Comparison of ENCODE assay signal across 8 cellular contexts in genomic region chr17:42116705-42117396, GRCh38. TPM values are rescaled to one million over a fixed set of nuclear protein-coding genes. Genes with fewer than 3 reads are reported as not detected.
DNase-seq lines count a peak whose midpoint lies in the region; ATAC-seq and TF ChIP-seq lines count a peak whose summit lies in the region.

No MANE protein-coding gene starts in this region.

- H3K27ac ChIP-seq in ovary (no peak overlapping the region), tibial artery (no peak overlapping the region)

- intact Hi-C loops in ovary (cut with DNase I) (loop anchor here (2.0 to 10.0 kb wide), 8 partner anchors 50 to 155 kb away; partner anchors contain the start of genes CNP (in 1 of the 4) and NKIRAS2 (in 1 of the 4)), tibial artery (cut with DNase I; ENCODE audit: low total_unique reads) (loop anchor here (2.0 to 10.0 kb wide), 3 partner anchors 50 to 152 kb away; partner anchors contain the start of gene CNP)

- ATAC-seq in HG03378 (IDR thresholded peaks at IDR 0.05; ENCODE audit: unreplicated experiment): no peak

- H3K36me3 ChIP-seq in ovary (no peaks in the 10 kb centered on the region), tibial artery (peaks cover 0 to 44% (median 9%) of the 10 kb centered on the region in 3 donors)

- TF ChIP-seq EP300 in ovary (IDR thresholded peaks at IDR 0.05): no peak

- TF ChIP-seq POLR2A in NB4 (IDR thresholded peaks at IDR 0.05; ENCODE audit: extremely low read depth, insufficient read length): no peak
- TF ChIP-seq POLR2A in ovary (IDR thresholded peaks at IDR 0.05): no peak

- peak; percentile 83 for DNase-seq in ELF-1 (ENCODE audit: low read depth, low spot score)
- peak; percentile 80 for DNase-seq in NB4 (ENCODE audit: low read depth)
- DNase-seq in SK-MEL-5 (ENCODE audit: low read depth, low spot score): peak; percentile 88
- DNase-seq in activated effector memory CD4-positive, alpha-beta T cell treated with anti-CD3 and anti-CD28 coated beads, Interleukin-2, amount 50 U/mL, for 16 hours: peak; percentile 92
- peak; percentile 60 for DNase-seq in foreskin melanocyte
- DNase-seq in ovary: peak; percentile 79 to 91 (median 87)
- DNase-seq in tibial artery: peak; percentile 88 to 90

- H3K27me3 ChIP-seq in ovary (no peaks in the 10 kb centered on the region), tibial artery (no peaks in the 10 kb centered on the region)

- in situ Hi-C loops in SK-MEL-5 (cut with HindIII; ENCODE audit: low pct_unique_long_range_greater_than_20kb, low sequenced_read_pairs): no loop called here

- TF ChIP-seq CTCF in NB4 (IDR thresholded peaks at IDR 0.05; ENCODE audit: low read depth, low read length) (peak; percentile 74), ovary (IDR thresholded peaks at IDR 0.05) (peak; percentile 71 to 82 (median 78)), tibial artery (IDR thresholded peaks at IDR 0.05) (peak; percentile 86 to 87)

- H3K9me3 ChIP-seq in ovary (no peaks in the 10 kb centered on the region), tibial artery (no peaks in the 10 kb centered on the region)

- H3K4me1 ChIP-seq in ovary (ENCODE audit: insufficient read depth) (peaks cover 8% of the 10 kb centered on the region), tibial artery (peaks cover 0 to 28% (median 16%) of the 10 kb centered on the region in 4 donors)

- WGBS in ovary, 3 donors: 20 to 25% (median 21%) methylated on average over 17 to 18 of the region's 18 CpGs

- no peak overlapping the region for H3K4me3 ChIP-seq in NB4 (ENCODE audit: low read depth, low read length)
- no peak overlapping the region for H3K4me3 ChIP-seq in ovary
- no peak overlapping the region for H3K4me3 ChIP-seq in tibial artery

RNA-seq across cellular contexts. Expression of gene KAT2A, which starts 4.3 kb away (rescaled TPM):
- 12.9 and 14.7 TPM in 2 replicates for total RNA-seq in SK-MEL-5 (2014; rRNA removed; shearing (Covaris generic))
- polyA plus RNA-seq in SK-MEL-5 (2015; cell fraction: cytosol; rRNA removed): 30.2 and 33.9 TPM in 2 replicates
- 788 and 824 TPM in 2 replicates for polyA plus RNA-seq in SK-MEL-5 (2015; cell fraction: nucleus; rRNA removed)
- total RNA-seq in ovary: 10 to 100 TPM; 38.6 to 66.4 (median 57.9) TPM
- 10 to 100 TPM; 27.1 to 77.5 TPM for polyA plus RNA-seq in ovary

RNA-seq across cellular contexts. Expression of gene DHX58, which starts 4.3 kb away (rescaled TPM):
- total RNA-seq in SK-MEL-5 (2014; rRNA removed; shearing (Covaris generic)): 5.8 and 7.0 TPM in 2 replicates
- polyA plus RNA-seq in SK-MEL-5 (2015; cell fraction: cytosol; rRNA removed): 4.9 and 7.4 TPM in 2 replicates
- polyA plus RNA-seq in SK-MEL-5 (2015; cell fraction: nucleus; rRNA removed): 59.2 and 63.9 TPM in 2 replicates
- 10 to 100 TPM in 6 of 7 donors, 1 to 10 TPM in 1; 8.6 to 24.6 (median 19.3) TPM for total RNA-seq in ovary
- polyA plus RNA-seq in ovary: 10 to 100 TPM; 10.3 to 22.2 TPM

RNA-seq across cellular contexts. Expression of gene HSPB9, which starts 5.8 kb away (rescaled TPM):
- not detected in 2 replicates for total RNA-seq in SK-MEL-5 (2014; rRNA removed; shearing (Covaris generic))
- not detected in 2 replicates for polyA plus RNA-seq in SK-MEL-5 (2015; cell fraction: cytosol; rRNA removed)
- 0.15 TPM in 1 of 2 replicates, not detected in the other for polyA plus RNA-seq in SK-MEL-5 (2015; cell fraction: nucleus; rRNA removed)
- under 1 TPM; 0.15 to 0.95 (median 0.48) TPM for total RNA-seq in ovary
- polyA plus RNA-seq in ovary: under 1 TPM in 1 of 2 donors, not detected in 1; 0.46 TPM

RNA-seq across cellular contexts. Expression of gene ZNF385C, which starts 18.6 kb away (rescaled TPM):
- total RNA-seq in SK-MEL-5 (2014; rRNA removed; shearing (Covaris generic)): 0.19 and 0.45 TPM in 2 replicates
- polyA plus RNA-seq in SK-MEL-5 (2015; cell fraction: cytosol; rRNA removed): 0.67 and 0.79 TPM in 2 replicates
- 1.2 and 2.0 TPM in 2 replicates for polyA plus RNA-seq in SK-MEL-5 (2015; cell fraction: nucleus; rRNA removed)
- 1 to 10 TPM in 6 of 7 donors, under 1 TPM in 1; 0.36 to 2.0 (median 1.5) TPM for total RNA-seq in ovary
- polyA plus RNA-seq in ovary: 1 to 10 TPM; 1.8 to 3.0 TPM

RNA-seq across cellular contexts. Expression of gene RAB5C, which starts 37.9 kb away (rescaled TPM):
- 166 and 195 TPM in 2 replicates for total RNA-seq in SK-MEL-5 (2014; rRNA removed; shearing (Covaris generic))
- 398 and 408 TPM in 2 replicates for polyA plus RNA-seq in SK-MEL-5 (2015; cell fraction: cytosol; rRNA removed)
- 101 and 106 TPM in 2 replicates for polyA plus RNA-seq in SK-MEL-5 (2015; cell fraction: nucleus; rRNA removed)
- total RNA-seq in ovary: 100 to 1,000 TPM in 2 of 7 donors, 10 to 100 TPM in 5; 53.8 to 114 (median 94.3) TPM
- 100 to 1,000 TPM; 124 to 130 TPM for polyA plus RNA-seq in ovary
